ENCODE assay signal across 33 cellular contexts in the genomic region with DNA sequence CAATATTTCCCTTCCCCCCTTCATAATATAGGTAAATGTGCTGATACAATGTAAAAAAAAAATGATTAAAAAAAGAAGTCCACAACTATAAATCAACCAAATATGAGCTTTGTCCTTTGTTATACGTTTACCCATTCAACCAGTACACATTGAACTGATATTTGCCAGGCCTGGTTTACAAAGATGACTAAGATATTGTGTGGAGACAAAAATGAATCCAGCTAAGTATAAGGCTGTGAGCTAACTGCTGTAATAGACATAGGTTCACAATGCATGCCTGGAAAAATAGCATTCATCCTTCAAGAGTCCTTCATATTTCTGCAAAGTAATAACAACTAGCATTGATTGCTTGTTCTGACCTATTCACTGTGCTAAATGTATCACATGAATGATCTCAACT. TPM values are rescaled to one million over a fixed set of nuclear protein-coding genes. Genes with fewer than 3 reads are reported as not detected.
"Had no signal": no experiment of that assay in that cellular context is flagged by ENCODE, and none has a peak within 500 bp of the region (broad histone marks: within the 10 kb centered on the region; RNA-seq: fewer than 3 reads in every experiment).

No MANE protein-coding gene starts in this region.

- H3K4me3 Mint-ChIP-seq: nephron progenitor cell; stimulated activated effector memory CD8-positive, alpha-beta T cell treated with anti-CD3 and anti-CD28 coated beads, Interleukin-12 subunit alpha, Interleukin-12 subunit beta, amount 100 ng/mL, for 72 hours; stimulated activated naive CD8-positive, alpha-beta T cell treated with anti-CD3 and anti-CD28 coated beads, Interleukin-15, Interleukin-2, amounts not matched to agents 100 ng/mL and 50 ng/mL, for 24 hours had no signal

- FAIRE-seq: astrocyte, keratinocyte, urothelium cell line had no signal

- H3K27me3 ChIP-seq: brain microvascular endothelial cell, dorsolateral prefrontal cortex, gastroesophageal sphincter, hepatocyte, ovary, right lobe of liver had no signal

- ATAC-seq: activated T-cell treated with anti-CD3 and anti-CD28 coated beads, Interleukin-2, amount 50 U/mL, for 72 hours; gastroesophageal sphincter; left cardiac atrium; left ventricle myocardium superior; right lobe of liver; stimulated activated effector memory CD8-positive, alpha-beta T cell treated with anti-CD3 and anti-CD28 coated beads, Interleukin-12 subunit alpha, Interleukin-12 subunit beta, amount 100 ng/mL, for 72 hours had no signal

- H2AFZ ChIP-seq: hepatocyte had no signal

- H3K4me2 ChIP-seq: hepatocyte had no signal

- H3K79me2 ChIP-seq: hepatocyte had no signal

- DNase-seq: activated CD4-positive, alpha-beta T cell treated with anti-CD3 and anti-CD28 coated beads for 4 hours; activated CD4-positive, alpha-beta T cell treated with anti-CD3 and anti-CD28 coated beads, Interleukin-2, amount 50 U/mL, for 4 hours; activated effector memory CD4-positive, alpha-beta T cell treated with Interleukin-2 at 50 U/mL for 16 hours; activated naive CD4-positive, alpha-beta T cell treated with Interleukin-2 at 50 U/mL for 16 hours; activated naive CD8-positive, alpha-beta T cell treated with anti-CD3 and anti-CD28 coated beads, Interleukin-2, amount 10 ng/mL, durations not matched to agents 7 days and 5 days; activated T-cell treated with anti-CD3 and anti-CD28 coated beads for 4 hours; activated T-cell treated with anti-CD3 and anti-CD28 coated beads, Interleukin-2, amount 50 U/mL, for 72 hours; amniotic stem cell; brain microvascular endothelial cell; dorsolateral prefrontal cortex; effector memory CD4-positive, alpha-beta T cell; left cardiac atrium; left ventricle myocardium superior; naive B cell; nephron progenitor cell; ovary; right lobe of liver; stimulated activated CD4-positive, alpha-beta T cell treated with anti-CD3 and anti-CD28 coated beads, Interleukin-2, amount 100 ng/mL, for 48 hours; trophoblast cell had no signal

- H3K36me3 Mint-ChIP-seq: stimulated activated effector memory CD8-positive, alpha-beta T cell treated with anti-CD3 and anti-CD28 coated beads, Interleukin-12 subunit alpha, Interleukin-12 subunit beta, amount 100 ng/mL, for 72 hours had no signal

- H3K4me1 Mint-ChIP-seq: naive B cell; nephron progenitor cell; stimulated activated effector memory CD8-positive, alpha-beta T cell treated with anti-CD3 and anti-CD28 coated beads, Interleukin-12 subunit alpha, Interleukin-12 subunit beta, amount 100 ng/mL, for 72 hours had no signal

- H3K9me3 ChIP-seq: neutrophil, ovary, right lobe of liver had no signal

- H3K27ac ChIP-seq: brain microvascular endothelial cell, coronary artery, dorsolateral prefrontal cortex, gastroesophageal sphincter, hepatocyte, neutrophil, ovary, right lobe of liver, thoracic aorta had no signal

- H3K4me1 ChIP-seq: gastroesophageal sphincter, right lobe of liver had no signal

- H3K4me3 ChIP-seq: coronary artery, dorsolateral prefrontal cortex, gastroesophageal sphincter, hepatocyte, ovary, right lobe of liver, thoracic aorta had no signal

- H3K36me3 ChIP-seq: brain microvascular endothelial cell, gastroesophageal sphincter, neutrophil, ovary, right lobe of liver, thoracic aorta had no signal

- H3K27me3 Mint-ChIP-seq: activated naive CD8-positive, alpha-beta T cell treated with anti-CD3 and anti-CD28 coated beads, Interleukin-2, amount 10 ng/mL, durations not matched to agents 7 days and 5 days; progenitor cell of endocrine pancreas; stimulated activated naive CD8-positive, alpha-beta T cell treated with anti-CD3 and anti-CD28 coated beads, Interleukin-15, Interleukin-2, amounts not matched to agents 100 ng/mL and 50 ng/mL, for 24 hours had no signal

- H3K27ac Mint-ChIP-seq: activated T-cell treated with anti-CD3 and anti-CD28 coated beads, Interleukin-2, amount 50 U/mL, for 72 hours; naive B cell; progenitor cell of endocrine pancreas; stimulated activated effector memory CD8-positive, alpha-beta T cell treated with anti-CD3 and anti-CD28 coated beads, Interleukin-12 subunit alpha, Interleukin-12 subunit beta, amount 100 ng/mL, for 72 hours had no signal

RNA-seq across cellular contexts. Expression of gene C12orf56, which starts 6.9 kb away (rescaled TPM):
- total RNA-seq: activated naive CD8-positive, alpha-beta T cell treated with anti-CD3 and anti-CD28 coated beads, Interleukin-2, amount 10 ng/mL, durations not matched to agents 7 days and 5 days; activated T-cell treated with anti-CD3 and anti-CD28 coated beads, Interleukin-2, amount 50 U/mL, for 72 hours; astrocyte; cardiac septum; gastroesophageal sphincter; left cardiac atrium; left ventricle myocardium superior; lung microvascular endothelial cell; ovary; right lobe of liver; subcutaneous adipose tissue; thoracic aorta had no signal
- polyA plus RNA-seq: ovary had no signal
